In the genomic region with DNA sequence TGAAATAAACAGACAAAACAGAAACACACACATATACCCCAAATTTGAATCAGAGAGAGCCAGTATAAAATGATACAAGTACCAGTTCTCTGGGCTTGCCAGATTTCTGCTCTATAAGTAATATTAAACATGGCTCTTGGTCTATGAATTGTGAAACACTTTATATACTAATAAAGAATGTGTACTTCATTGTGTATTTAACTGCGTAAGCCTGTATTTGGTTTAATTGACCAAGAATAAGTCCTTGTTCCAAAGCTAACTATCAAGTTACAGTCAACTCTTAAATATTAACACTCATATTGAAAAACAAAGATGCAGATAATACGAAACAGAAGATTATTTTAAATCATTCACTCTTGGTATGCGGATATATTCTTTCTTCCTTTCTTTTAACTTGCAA, we compare ENCODE assay signal across 28 cellular contexts. TPM values are rescaled to one million over a fixed set of nuclear protein-coding genes. Genes with fewer than 3 reads are reported as not detected.
"Had no signal": no experiment of that assay in that cellular context is flagged by ENCODE, and none has a peak within 500 bp of the region (broad histone marks: within the 10 kb centered on the region; RNA-seq: fewer than 3 reads in every experiment).

No MANE protein-coding gene starts in this region.

- H3K4me3 ChIP-seq: colonic mucosa, esophagus muscularis mucosa, heart right ventricle, mucosa of descending colon, right atrium auricular region, smooth muscle cell, testis, tibial artery had no signal

- H3K4me1 ChIP-seq: colonic mucosa, heart right ventricle, parathyroid adenoma, right atrium auricular region, testis had no signal

- H3K9me3 ChIP-seq: colonic mucosa, esophagus muscularis mucosa, mucosa of descending colon, testis, tibial artery had no signal

- H3K36me3 ChIP-seq: colonic mucosa, esophagus muscularis mucosa, heart right ventricle, right atrium auricular region had no signal

- ATAC-seq: heart right ventricle; left lobe of liver; mucosa of descending colon; natural killer cell treated with Interleukin-12 subunit alpha and Interleukin-12 subunit beta and Interleukin-15 and Interleukin-18, amount 100 ng/mL, for 72 hours; sciatic nerve; stimulated activated naive CD8-positive, alpha-beta T cell treated with anti-CD3 and anti-CD28 coated beads, Interleukin-15, amount 100 ng/mL, for 72 hours had no signal

- H3K27me3 ChIP-seq: colonic mucosa, esophagus muscularis mucosa, right atrium auricular region, testis, tibial artery had no signal

- DNase-seq: colonic mucosa; effector memory CD4-positive, alpha-beta T cell; foreskin melanocyte; glutamatergic neuron; heart right ventricle; hypothalamus; immature natural killer cell; islet precursor cell; mesenchymal stem cell; mucosa of descending colon; naive B cell; stimulated activated CD4-positive, alpha-beta T cell treated with anti-CD3 and anti-CD28 coated beads, Interleukin-12 subunit alpha, Interleukin-12 subunit beta, amount 100 ng/mL, for 4 hours; stimulated activated CD4-positive, alpha-beta T cell treated with anti-CD3 and anti-CD28 coated beads, Interleukin-1b, Interleukin-23, amount 100 ng/mL, for 48 hours; stimulated activated CD4-positive, alpha-beta T cell treated with anti-CD3 and anti-CD28 coated beads, Interleukin-4, amount 100 ng/mL, for 1 hour; stimulated activated CD8-positive, alpha-beta memory T cell treated with anti-CD3 and anti-CD28 coated beads, Interleukin-4, amount 100 ng/mL, for 48 hours; stimulated activated naive CD4-positive, alpha-beta T cell; stimulated activated naive CD8-positive, alpha-beta T cell treated with anti-CD3 and anti-CD28 coated beads, Interleukin-15, amount 100 ng/mL, for 72 hours; testis; tibial artery had no signal

- H2AFZ ChIP-seq: parathyroid adenoma had no signal

- H3K27ac ChIP-seq: colonic mucosa, heart right ventricle, parathyroid adenoma, right atrium auricular region, testis, tibial artery had no signal

- H3K4me2 ChIP-seq: smooth muscle cell had no signal

- H3K79me2 ChIP-seq: parathyroid adenoma had no signal

RNA-seq across cellular contexts. Expression of gene FGFR2, which starts 8.7 kb away (rescaled TPM):
- total RNA-seq: endothelial cell of umbilical vein, lung microvascular endothelial cell had no signal
- polyA plus RNA-seq: immature natural killer cell had no signal
